ENCODE assay signal across 8 cellular contexts in the genomic region with DNA sequence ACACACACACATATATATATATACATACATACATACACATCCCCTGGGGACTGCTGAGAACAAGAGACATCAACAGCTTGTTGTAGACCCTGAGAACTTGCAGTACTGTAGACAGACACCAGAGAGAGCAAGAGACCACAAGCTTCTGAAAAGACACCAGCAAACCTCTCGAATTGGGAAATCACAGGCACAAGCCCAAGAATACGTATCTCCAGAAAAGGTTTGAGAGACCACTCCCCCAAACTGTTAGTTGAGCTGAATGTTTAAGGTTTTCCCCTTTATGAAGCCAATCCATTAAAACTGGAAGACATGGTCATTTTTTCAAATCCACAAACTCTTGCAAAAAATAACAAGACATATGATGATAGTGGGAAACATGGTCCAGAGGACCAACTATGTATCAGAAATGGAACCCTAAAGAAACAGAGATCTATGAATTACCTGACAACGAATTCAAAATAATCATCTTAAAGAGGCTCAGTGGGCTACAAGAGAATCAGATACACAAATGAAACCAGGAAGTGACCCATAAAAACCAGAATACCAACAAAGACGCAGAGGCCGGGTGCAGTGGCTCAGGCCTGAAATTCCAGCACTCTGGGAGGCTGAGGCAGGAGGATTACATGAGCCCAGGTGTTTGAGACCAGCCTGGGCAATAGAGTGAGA. TPM values are rescaled to one million over a fixed set of nuclear protein-coding genes. Genes with fewer than 3 reads are reported as not detected.
DNase-seq lines count a peak whose midpoint lies in the region; ATAC-seq and TF ChIP-seq lines count a peak whose summit lies in the region.

No MANE protein-coding gene starts in this region.

- TF ChIP-seq EP300 in stomach (IDR thresholded peaks at IDR 0.05), result no peak

- no peak overlapping the region for H3K27ac ChIP-seq in colonic mucosa
- no peak overlapping the region for H3K27ac ChIP-seq in left lung
- H3K27ac ChIP-seq in stomach, result no peak overlapping the region

- no peak for TF ChIP-seq POLR2A in stomach (IDR thresholded peaks at IDR 0.05)

- ATAC-seq in left lung (peak; percentile 95), HG03439 (IDR thresholded peaks at IDR 0.05; ENCODE audit: unreplicated experiment) (no peak)

- WGBS in stomach, 5 donors, result 43 to 49% (median 46%) methylated on average over 5 of the region's 5 CpGs

- no peaks in the 10 kb centered on the region for H3K4me1 ChIP-seq in colonic mucosa
- no peaks in the 10 kb centered on the region for H3K4me1 ChIP-seq in left lung
- no peaks in the 10 kb centered on the region for H3K4me1 ChIP-seq in stomach

- TF ChIP-seq CTCF in colonic mucosa (IDR thresholded peaks at IDR 0.05) (peak; percentile 60), left lung (IDR thresholded peaks at IDR 0.05) (peak; percentile 49 to 71), stomach (IDR thresholded peaks at IDR 0.05) (peak in 6 of 7 experiments; percentile 52 to 94 (median 82))

- no peak overlapping the region for H3K4me3 ChIP-seq in colonic mucosa
- H3K4me3 ChIP-seq in left lung, result no peak overlapping the region
- H3K4me3 ChIP-seq in stomach, result no peak overlapping the region

- intact Hi-C loops in colonic mucosa (cut with DNase I) (loop anchor here (2.0 kb wide), 1 partner anchor 159 kb away; no protein-coding TSS in a partner anchor), left lung (cut with DNase I) (loop anchor here (2.0 to 10.0 kb wide), 2 partner anchors 159 to 161 kb away; no protein-coding TSS in a partner anchor), stomach (cut with DNase I; ENCODE audit: low total_unique reads) (loop anchor here (2.0 kb wide), 1 partner anchor 159 kb away; no protein-coding TSS in a partner anchor)

- H3K36me3 ChIP-seq in colonic mucosa, result no peaks in the 10 kb centered on the region
- no peaks in the 10 kb centered on the region for H3K36me3 ChIP-seq in left lung
- no peaks in the 10 kb centered on the region for H3K36me3 ChIP-seq in stomach

- no peak overlapping the region for H3K9ac ChIP-seq in colonic mucosa (ENCODE audit: low read depth in 2 of 2, low read length in 2 of 2)

- peak; percentile 67 for DNase-seq in A172 (ENCODE audit: low spot score)
- DNase-seq in GM03348 (ENCODE audit: low spot score), result peak; percentile 75
- DNase-seq in NCI-H146 treated with DMSO at 0.1 percent for 48 hours (lab: John Stamatoyannopoulos, UW; ENCODE audit: unreplicated experiment), result peak; percentile 1
- DNase-seq in T follicular helper cell (ENCODE audit: low read depth), result peak; percentile 56
- DNase-seq in colonic mucosa, result peak; percentile 73
- DNase-seq in left lung, result no peak
- DNase-seq in stomach, result peak; percentile 52

- H3K9me3 ChIP-seq in colonic mucosa (no peaks in the 10 kb centered on the region), left lung (peaks cover 0 to 4% of the 10 kb centered on the region in 2 donors), stomach (no peaks in the 10 kb centered on the region)

- H3K27me3 ChIP-seq in colonic mucosa, result no peaks in the 10 kb centered on the region
- no peaks in the 10 kb centered on the region for H3K27me3 ChIP-seq in left lung
- no peaks in the 10 kb centered on the region for H3K27me3 ChIP-seq in stomach

RNA-seq across cellular contexts. Expression of a gene that starts 45.1 kb away (rescaled TPM):
- 164 and 282 TPM in 2 replicates for total RNA-seq in A172 (2014; rRNA removed; shearing (Covaris generic))
- 100 to 1,000 TPM in 1 of 2 donors, 10 to 100 TPM in 1; 71.6 to 150 TPM for total RNA-seq in colonic mucosa
- total RNA-seq in left lung, result 10 to 100 TPM; 10.5 to 12.1 TPM
- total RNA-seq in stomach, result 10 to 100 TPM in 3 of 5 donors, 1 to 10 TPM in 2; 1.2 to 32.5 (median 28.1) TPM
- polyA plus RNA-seq in stomach, result 10 to 100 TPM in 1 of 3 donors, 1 to 10 TPM in 2; 4.3 to 39.8 (median 8.4) TPM

Comparison
In these comparisons a context has a peak if more than half of its experiments do, and no peak if none do; other contexts are left out.
1. DNase-seq: peak in A172 (single experiment), GM03348 (single experiment), NCI-H146 treated with DMSO at 0.1 percent for 48 hours (single experiment), T follicular helper cell (single experiment), colonic mucosa (single experiment) and stomach (single experiment); none in left lung (0 of 2).
2. Peak in every context shown above with its lines, with median percentiles within 50 percentile points of each other: CTCF ChIP-seq.